20 cellular contexts compared by ENCODE assay signal in genomic region chr6:107972413-107973096, GRCh38. TPM values are rescaled to one million over a fixed set of nuclear protein-coding genes. Genes with fewer than 3 reads are reported as not detected.
DNase-seq lines count a peak whose midpoint lies in the region; ATAC-seq, FAIRE-seq and TF ChIP-seq lines count a peak whose summit lies in the region.
"Had no signal": no experiment of that assay in that cellular context is flagged by ENCODE, and none has a peak within 500 bp of the region (broad histone marks: within the 10 kb centered on the region; RNA-seq: fewer than 3 reads in every experiment).

No MANE protein-coding gene starts in this region.

- H4K8ac ChIP-seq in mesendoderm (ENCODE audit: low read depth, low read length) (no peak overlapping the region), neuronal stem cell (ENCODE audit: low read depth, low read length) (no peak overlapping the region)

- H3K9me3 ChIP-seq in HepG2 (ENCODE audit: low read length) (no peaks in the 10 kb centered on the region), right lobe of liver (no peaks in the 10 kb centered on the region), K562 (replicated peaks; ENCODE audit: control insufficient read depth, insufficient read depth, low read depth, low read length) (no peaks in the 10 kb centered on the region), neuronal stem cell (replicated peaks in 1 of 2; ENCODE audit: control insufficient read depth in 2 of 2, insufficient read depth in 1 of 2, low read depth in 1 of 2, low read length in 2 of 2) (no peaks in the 10 kb centered on the region), transverse colon (no peaks in the 10 kb centered on the region)
- H3K9me3 ChIP-seq: Caco-2 had no signal

- 32% methylated on average over 8 of the region's 8 CpGs for WGBS in HepG2 (ENCODE audit: low lambda C conversion rate)
- WGBS in right lobe of liver (ENCODE audit: insufficient coverage, low coverage, low lambda C conversion rate, missing lambda C conversion rate), result 69% methylated on average over 8 of the region's 8 CpGs
- WGBS in K562 (ENCODE audit: insufficient coverage, low coverage, missing lambda C conversion rate), result 38% methylated on average over 8 of the region's 8 CpGs
- WGBS in mesendoderm (ENCODE audit: extremely low coverage, insufficient coverage, low lambda C conversion rate), result no CpG with 5 or more reads among the region's 8 CpGs
- WGBS in neuronal stem cell (ENCODE audit: extremely low coverage in 2 of 2, insufficient read length in 2 of 2, insufficient replicate concordance in 1 of 2), 2 donors, result no CpG with 5 or more reads among the region's 8 CpGs
- WGBS in transverse colon (ENCODE audit: low coverage in 1 of 2), 2 donors, result 68 to 78% methylated on average over 8 of the region's 8 CpGs

- intact Hi-C loops in HepG2 (cut with micrococcal nuclease; ENCODE audit: unreplicated experiment) (loop anchor here (10.0 kb wide), 2 partner anchors 522 to 552 kb away; no protein-coding TSS in a partner anchor), right lobe of liver (cut with DNase I) (loop anchor here (10.0 kb wide), 2 partner anchors 82 to 552 kb away; no protein-coding TSS in a partner anchor), K562 (cut with micrococcal nuclease) (no loop called here), transverse colon (cut with DNase I; ENCODE audit: low total_unique reads) (no loop called here)

- no peak overlapping the region for H4K91ac ChIP-seq in neuronal stem cell (ENCODE audit: low read depth, low read length, poor library complexity)

- H3K9me1 ChIP-seq in K562 (ENCODE audit: control insufficient read depth, insufficient read depth, low read length), result no peaks in the 10 kb centered on the region

- H2AFZ ChIP-seq in HepG2 (ENCODE audit: low read length), result no peak overlapping the region
- H2AFZ ChIP-seq in K562 (ENCODE audit: low read depth, low read length), result no peak overlapping the region
- no peak overlapping the region for H2AFZ ChIP-seq in neuronal stem cell (ENCODE audit: low read length)

- H3K79me2 ChIP-seq in HepG2 (ENCODE audit: insufficient read depth, low read length) (no peaks in the 10 kb centered on the region), K562 (ENCODE audit: control insufficient read depth, insufficient read depth, low read length) (no peaks in the 10 kb centered on the region), mesendoderm (ENCODE audit: control insufficient read depth, insufficient read depth, low read length) (no peaks in the 10 kb centered on the region)

- no peak overlapping the region for H3K14ac ChIP-seq in neuronal stem cell (ENCODE audit: low read length)

- H3K79me1 ChIP-seq in mesendoderm (ENCODE audit: low read length) (no peaks in the 10 kb centered on the region), neuronal stem cell (ENCODE audit: low read depth, low read length) (no peaks in the 10 kb centered on the region)

- no peak overlapping the region for H3K56ac ChIP-seq in mesendoderm (ENCODE audit: low read length)

- H3K36me3 ChIP-seq in HepG2 (replicated peaks in 1 of 2; ENCODE audit: control insufficient read depth in 1 of 2, insufficient read depth in 2 of 2, low read length in 2 of 2), result no peaks in the 10 kb centered on the region
- no peaks in the 10 kb centered on the region for H3K36me3 ChIP-seq in right lobe of liver
- H3K36me3 ChIP-seq in K562 (ENCODE audit: control insufficient read depth, insufficient read depth, low read length), result no peaks in the 10 kb centered on the region
- H3K36me3 ChIP-seq in mesendoderm (ENCODE audit: control insufficient read depth, insufficient read depth, low read length), result no peaks in the 10 kb centered on the region
- no peaks in the 10 kb centered on the region for H3K36me3 ChIP-seq in neuronal stem cell (replicated peaks in 1 of 2; ENCODE audit: control insufficient read depth in 2 of 2, insufficient read depth in 2 of 2, low read length in 2 of 2)
- no peaks in the 10 kb centered on the region for H3K36me3 ChIP-seq in transverse colon

- peak; percentile 65 for DNase-seq in HepG2 (ENCODE audit: low spot score)
- no peak for DNase-seq in right lobe of liver
- DNase-seq in K562 (ENCODE audit: extremely low read depth in 1 of 4, low spot score in 3 of 4), result no peak
- DNase-seq in mesendoderm, result peak; percentile 85
- no peak for DNase-seq in neuronal stem cell (ENCODE audit: low spot score)
- DNase-seq in transverse colon, result no peak
- no peak for DNase-seq in C1 segment of cervical spinal cord (lab: John Stamatoyannopoulos, UW)
- DNase-seq in HEK293T (ENCODE audit: extremely low spot score), result no peak
- DNase-seq: Caco-2, DMS53, Karpas-422, MM.1S, NCI-H1105 treated with DMSO at 0.1 percent for 48 hours, NCI-H187 treated with DMSO at 0.1 percent for 48 hours, NCI-H446 treated with DMSO at 0.1 percent for 48 hours, NCI-H748 treated with DMSO at 0.1 percent for 48 hours, Right ventricle myocardium superior had no signal

- BruUV-seq in HepG2 (replicated peaks; lab: Mats Ljungman, UMichigan) (no TSS peak), K562 (replicated peaks; lab: Mats Ljungman, UMichigan) (no TSS peak)

- POLR2A ChIA-PET in HepG2 (lab: Yijun Ruan, JAX), result no interaction called here
- POLR2A ChIA-PET in K562 (lab: Yijun Ruan, JAX), result no interaction called here
- POLR2A ChIA-PET in HEK293T (lab: Yijun Ruan, JAX), result interaction anchor here (1.5 kb wide), 1 partner anchor 15 kb away, joined by 9 read pairs; the partner anchor contains the start of gene SEC63

- in situ Hi-C loops in HepG2 (cut with HindIII; ENCODE audit: extremely low pct_ligation_motif_present, low pct_unique_long_range_greater_than_20kb), result no loop called here
- in situ Hi-C loops in K562 (cut with MboI), result no loop called here
- in situ Hi-C loops in transverse colon (cut with MboI; ENCODE audit: low pct_ligation_motif_present in 1 of 4, low pct_unique_long_range_greater_than_20kb in 1 of 4, low sequenced_read_pairs in 3 of 4), result loop anchor here in 1 of 4 donors (25.0 kb wide), 1 partner anchor 1115 kb away; the partner anchor contains the start of genes CEP57L1 and SESN1

- H3K9ac ChIP-seq in HepG2 (ENCODE audit: insufficient read depth, low read depth, low read length) (no peak overlapping the region), K562 (ENCODE audit: insufficient read depth in 1 of 2, low read depth in 2 of 2, low read length in 2 of 2) (no peak overlapping the region), mesendoderm (ENCODE audit: low read length) (no peak overlapping the region), neuronal stem cell (ENCODE audit: low read depth, low read length, poor library complexity) (no peak overlapping the region)

- no peak overlapping the region for H3K23ac ChIP-seq in mesendoderm (ENCODE audit: low read length)
- no peak overlapping the region for H3K23ac ChIP-seq in neuronal stem cell (ENCODE audit: low read depth, low read length, poor library complexity)

- TF ChIP-seq CTCF in HepG2 (CRISPR knock-in tag; IDR thresholded peaks at IDR 0.05), result no peak
- TF ChIP-seq CTCF in right lobe of liver (IDR thresholded peaks at IDR 0.05), result no peak
- TF ChIP-seq CTCF in K562 (IDR thresholded peaks at IDR 0.05 in 2 of 3, conservative IDR thresholded peaks at IDR 0.05 in 1 of 3; ENCODE audit: insufficient read depth in 2 of 3, low read depth in 1 of 3, low read length in 3 of 3), result no peak
- TF ChIP-seq CTCF in transverse colon (IDR thresholded peaks at IDR 0.05), result no peak

- H3K4me3 ChIP-seq in HepG2 (replicated peaks in 1 of 3; ENCODE audit: insufficient read depth in 1 of 3, low read depth in 2 of 3, low read length in 3 of 3), result peak overlapping the region in 1 of 3 experiments; percentile 15; a peak in 1 of 6 replicates
- H3K4me3 ChIP-seq in right lobe of liver, result no peak overlapping the region
- no peak overlapping the region for H3K4me3 ChIP-seq in K562
- H3K4me3 ChIP-seq in mesendoderm (ENCODE audit: low read length), result no peak overlapping the region
- no peak overlapping the region for H3K4me3 ChIP-seq in neuronal stem cell (ENCODE audit: low read length in 2 of 2)
- no peak overlapping the region for H3K4me3 ChIP-seq in transverse colon
- H3K4me3 ChIP-seq: GM12878 had no signal

- TF ChIP-seq EP300 in HepG2 (IDR thresholded peaks at IDR 0.05; ENCODE audit: low read depth in 2 of 2, low read length in 2 of 2), result no peak
- no peak for TF ChIP-seq EP300 in HepG2 (CRISPR knock-in tag; IDR thresholded peaks at IDR 0.05; ENCODE audit: borderline replicate concordance)
- no peak for TF ChIP-seq EP300 in K562 (IDR thresholded peaks at IDR 0.05; ENCODE audit: low read length)
- no peak for TF ChIP-seq EP300 in transverse colon (IDR thresholded peaks at IDR 0.05; ENCODE audit: low read depth)

- TF ChIP-seq POLR2A in HepG2 (IDR thresholded peaks at IDR 0.05; ENCODE audit: insufficient read depth in 1 of 2, low read depth in 2 of 2, low read length in 2 of 2) (no peak), right lobe of liver (IDR thresholded peaks at IDR 0.05) (no peak), K562 (conservative IDR thresholded peaks at IDR 0.05) (no peak), transverse colon (IDR thresholded peaks at IDR 0.05) (no peak)

- ATAC-seq in HepG2 (peak; percentile 74), right lobe of liver (no peak), K562 (peak; percentile 34; the same call in 2 of the 3 replicates)
- ATAC-seq: GM12878, Panc1 had no signal

- H3K4ac ChIP-seq in mesendoderm (ENCODE audit: low read depth, low read length) (no peak overlapping the region), neuronal stem cell (ENCODE audit: low read length) (no peak overlapping the region)

- H2BK15ac ChIP-seq in mesendoderm (replicated peaks; ENCODE audit: low read depth) (no peak overlapping the region), neuronal stem cell (ENCODE audit: low read length) (no peak overlapping the region)

- H2BK12ac ChIP-seq in neuronal stem cell (ENCODE audit: low read length), result no peak overlapping the region

- H4K20me1 ChIP-seq in HepG2 (ENCODE audit: insufficient read depth, low read length) (no peaks in the 10 kb centered on the region), K562 (replicated peaks; ENCODE audit: control insufficient read depth, insufficient read depth, low read length) (no peaks in the 10 kb centered on the region)

- no peak overlapping the region for H2BK5ac ChIP-seq in mesendoderm (ENCODE audit: low read length)
- no peak overlapping the region for H2BK5ac ChIP-seq in neuronal stem cell (ENCODE audit: low read length)

- H2BK120ac ChIP-seq in mesendoderm (ENCODE audit: low read depth, low read length), result no peak overlapping the region
- H2BK120ac ChIP-seq in neuronal stem cell (ENCODE audit: low read depth, low read length), result no peak overlapping the region

- H2AK5ac ChIP-seq in mesendoderm (ENCODE audit: low read length), result no peak overlapping the region
- H2AK5ac ChIP-seq in neuronal stem cell (ENCODE audit: low read depth, low read length), result no peak overlapping the region

- peak overlapping the region; percentile 66 for H3K4me2 ChIP-seq in HepG2 (ENCODE audit: low read depth, low read length)
- no peak overlapping the region for H3K4me2 ChIP-seq in K562 (ENCODE audit: insufficient read depth, low read length)
- no peak overlapping the region for H3K4me2 ChIP-seq in mesendoderm (ENCODE audit: low read length)
- H3K4me2 ChIP-seq in neuronal stem cell (ENCODE audit: insufficient read depth, low read length, poor library complexity, severe bottlenecking), result no peak overlapping the region

- peaks cover 59% of the 10 kb centered on the region for H3K4me1 ChIP-seq in HepG2 (ENCODE audit: insufficient read depth, low read length)
- H3K4me1 ChIP-seq in right lobe of liver, result peaks cover 0 to 6% (median 0%) of the 10 kb centered on the region in 4 donors
- H3K4me1 ChIP-seq in K562 (replicated peaks in 1 of 2; ENCODE audit: control insufficient read depth in 2 of 2, insufficient read depth in 2 of 2, low read length in 2 of 2), result no peaks in the 10 kb centered on the region
- no peaks in the 10 kb centered on the region for H3K4me1 ChIP-seq in mesendoderm (ENCODE audit: control insufficient read depth, low read depth, low read length)
- peaks cover 0 to 3% of the 10 kb centered on the region in 2 donors for H3K4me1 ChIP-seq in neuronal stem cell (ENCODE audit: control insufficient read depth in 2 of 2, insufficient read depth in 1 of 2, low read depth in 1 of 2, low read length in 2 of 2)
- no peaks in the 10 kb centered on the region for H3K4me1 ChIP-seq in transverse colon

- H3K27ac ChIP-seq in HepG2 (ENCODE audit: extremely low read length, insufficient read depth, low read length) (no peak overlapping the region), right lobe of liver (no peak overlapping the region), K562 (ENCODE audit: extremely low read depth, low read depth, low read length) (no peak overlapping the region), mesendoderm (ENCODE audit: low read depth, low read length) (no peak overlapping the region), neuronal stem cell (replicated peaks; ENCODE audit: low read length) (no peak overlapping the region), transverse colon (no peak overlapping the region)
- H3K27ac ChIP-seq: C4-2B had no signal

- TF ChIP-seq RAD21 in HepG2 (CRISPR knock-in tag; IDR thresholded peaks at IDR 0.05) (no peak), K562 (CRISPR knock-in tag; conservative IDR thresholded peaks at IDR 0.05 in 1 of 2, IDR thresholded peaks at IDR 0.05 in 1 of 2) (no peak)

- peak; percentile 74 for FAIRE-seq in HepG2 (lab: Jason Lieb, UNC)
- FAIRE-seq in K562 (lab: Jason Lieb, UNC), result no peak
- FAIRE-seq: GM12878 had no signal

- H3K27me3 ChIP-seq in HepG2 (ENCODE audit: control insufficient read depth in 1 of 2, insufficient read depth in 2 of 2, low read length in 2 of 2), result no peaks in the 10 kb centered on the region
- no peaks in the 10 kb centered on the region for H3K27me3 ChIP-seq in right lobe of liver
- no peaks in the 10 kb centered on the region for H3K27me3 ChIP-seq in K562 (ENCODE audit: control insufficient read depth in 2 of 2, insufficient read depth in 2 of 2, low read length in 2 of 2)
- H3K27me3 ChIP-seq in mesendoderm (ENCODE audit: insufficient read depth, low read length, poor library complexity), result no peaks in the 10 kb centered on the region
- H3K27me3 ChIP-seq in neuronal stem cell (ENCODE audit: control insufficient read depth in 3 of 3, insufficient read depth in 3 of 3, low read depth in 1 of 3, low read length in 3 of 3), result peaks cover 0 to 18% (median 0%) of the 10 kb centered on the region in 3 experiments
- no peaks in the 10 kb centered on the region for H3K27me3 ChIP-seq in transverse colon

- CTCF ChIA-PET in HepG2 (lab: Yijun Ruan, JAX; ENCODE audit: low intra/inter-chr PET ratio, low total read pairs), result no interaction called here
- CTCF ChIA-PET in K562 (lab: Yijun Ruan, JAX; ENCODE audit: low intra/inter-chr PET ratio), result no interaction called here
- CTCF ChIA-PET in HEK293T (lab: Yijun Ruan, JAX), result interaction anchor here (0.6 kb wide), 2 partner anchors 68 to 105 kb away, joined by 3 read pairs; no protein-coding TSS in a partner anchor

- H4K5ac ChIP-seq in mesendoderm (ENCODE audit: low read length), result no peak overlapping the region

- H3K18ac ChIP-seq in mesendoderm (ENCODE audit: low read length), result no peak overlapping the region
- no peak overlapping the region for H3K18ac ChIP-seq in neuronal stem cell (ENCODE audit: low read length)

RNA-seq across cellular contexts. Expression of gene SEC63, which starts 14.5 kb away (rescaled TPM):
- total RNA-seq in HepG2 (2016; rRNA removed; fragmentation: Illumina TruSeq; extraction: Trizol), result 17.5 and 20.2 TPM in 2 replicates
- 21.6 and 28.5 TPM in 2 replicates for total RNA-seq in HepG2 (2016; cell fraction: cytosol; rRNA removed; fragmentation: Illumina TruSeq; extraction: Trizol; ENCODE audit: low read depth)
- 15.0 and 16.4 TPM in 2 replicates for total RNA-seq in HepG2 (2016; cell fraction: insoluble cytoplasmic fraction; rRNA removed; fragmentation: Illumina TruSeq; extraction: Trizol)
- 14.9 and 15.0 TPM in 2 replicates for total RNA-seq in HepG2 (2016; cell fraction: membrane; rRNA removed; fragmentation: Illumina TruSeq; extraction: Trizol)
- 66.1 and 77.7 TPM in 2 replicates for total RNA-seq in HepG2 (2016; cell fraction: nucleus; rRNA removed; fragmentation: Illumina TruSeq; extraction: Trizol)
- 29.6 and 45.9 TPM in 2 replicates for polyA plus RNA-seq in HepG2 (2011; rRNA removed)
- 8.5 and 13.3 TPM in 2 replicates for polyA plus RNA-seq in HepG2 (2011; cell fraction: cytosol; rRNA removed)
- 15.1 and 18.7 TPM in 2 replicates for polyA plus RNA-seq in HepG2 (2011; cell fraction: nucleus; rRNA removed)
- 54.3 and 117 TPM in 2 replicates for polyA plus RNA-seq in HepG2 (2012)
- 11.1 and 13.0 TPM in 2 replicates for polyA plus RNA-seq in HepG2 (2016; cell fraction: cytosol; fragmentation: Illumina TruSeq; extraction: Trizol; ENCODE audit: low read depth)
- 56.3 and 56.5 TPM in 2 replicates for polyA plus RNA-seq in HepG2 (2016; cell fraction: insoluble cytoplasmic fraction; fragmentation: Illumina TruSeq; extraction: Trizol; ENCODE audit: low read depth)
- 18.9 and 20.3 TPM in 2 replicates for polyA plus RNA-seq in HepG2 (2016; cell fraction: membrane; fragmentation: Illumina TruSeq; extraction: Trizol; ENCODE audit: low read depth)
- polyA plus RNA-seq in HepG2 (2016; cell fraction: nucleus; fragmentation: Illumina TruSeq; extraction: Trizol; ENCODE audit: insufficient read depth, low read depth), result 161 and 164 TPM in 2 replicates
- polyA minus RNA-seq in HepG2 (2011; rRNA and poly(A)+ RNA removed; ENCODE audit: low replicate concordance), result 13.4 and 20.4 TPM in 2 replicates
- 16.7 and 26.4 TPM in 2 replicates for polyA minus RNA-seq in HepG2 (2011; cell fraction: cytosol; rRNA and poly(A)+ RNA removed)
- 82.8 and 89.0 TPM in 2 replicates for polyA minus RNA-seq in HepG2 (2011; cell fraction: nucleus; rRNA and poly(A)+ RNA removed)
- 10 to 100 TPM; 22.7 to 81.9 (median 66.8) TPM for total RNA-seq in right lobe of liver
- 68.6 and 248 TPM in 2 replicates for total RNA-seq in K562 (2011; cell fraction: chromatin; rRNA removed; ENCODE audit: low replicate concordance)
- 23.7 and 34.5 TPM in 2 replicates for total RNA-seq in K562 (2011; cell fraction: nucleolus; rRNA removed)
- 68.9 and 98.9 TPM in 2 replicates for total RNA-seq in K562 (2011; cell fraction: nucleoplasm; rRNA removed)
- 11.5 and 13.8 TPM in 2 replicates for total RNA-seq in K562 (2014; rRNA removed)
- total RNA-seq in K562 (2014; rRNA removed; fragmentation: Illumina TruSeq; extraction: Trizol), result 28.4 and 33.2 TPM in 2 replicates
- 18.9 and 22.9 TPM in 2 replicates for total RNA-seq in K562 (2015; rRNA removed; fragmentation: Illumina TruSeq; extraction: Trizol)
- 71.8 and 74.6 TPM in 2 replicates for total RNA-seq in K562 (2021)
- polyA plus RNA-seq in K562 (2011; rRNA removed), result 47.1 and 61.6 TPM in 2 replicates
- 8.2 and 11.3 TPM in 2 replicates for polyA plus RNA-seq in K562 (2011; cell fraction: cytosol; rRNA removed)
- 11.2 and 18.3 TPM in 2 replicates for polyA plus RNA-seq in K562 (2011; cell fraction: nucleus; rRNA removed)
- 48.5 and 52.1 TPM in 2 replicates for polyA plus RNA-seq in K562 (2012)
- 37.3 and 44.0 TPM in 2 replicates for polyA plus RNA-seq in K562 (2014; fragmentation: Illumina TruSeq; extraction: Trizol)
- 10 to 100 TPM; 21.2 to 25.7 TPM for polyA plus RNA-seq in K562 (2014; fragmentation: Nextera tagmentation; extraction: Ambion mirVana)
- polyA plus RNA-seq in K562 (2014; rRNA removed), result 30.0 and 32.2 TPM in 2 replicates
- polyA minus RNA-seq in K562 (2011; rRNA and poly(A)+ RNA removed), result 41.3 and 59.5 TPM in 2 replicates
- polyA minus RNA-seq in K562 (2011; cell fraction: cytosol; rRNA and poly(A)+ RNA removed), result 9.4 and 19.6 TPM in 2 replicates
- 27.1 and 43.0 TPM in 2 replicates for polyA minus RNA-seq in K562 (2011; cell fraction: nucleus; rRNA and poly(A)+ RNA removed)
- 58.7 TPM for polyA plus RNA-seq in mesendoderm (2013, experiment 1 of 2)
- polyA plus RNA-seq in mesendoderm (2013, experiment 2 of 2), result 59.4 TPM
- polyA plus RNA-seq in neuronal stem cell (2013, experiment 1 of 2), result 42.3 TPM
- polyA plus RNA-seq in neuronal stem cell (2013, experiment 2 of 2), result 45.5 TPM
- 10 to 100 TPM; 24.6 to 50.3 (median 28.5) TPM for total RNA-seq in transverse colon

Comparison
In these comparisons a context has a peak if more than half of its experiments do, and no peak if none do; other contexts are left out.
1. ATAC-seq: peak in HepG2 (single experiment) and K562 (single experiment); none in right lobe of liver (0 of 4).
2. DNase-seq: peak in HepG2 (single experiment) and mesendoderm (single experiment); none in right lobe of liver (0 of 3), K562 (0 of 4), neuronal stem cell (single experiment), transverse colon (single experiment), C1 segment of cervical spinal cord (0 of 14) and HEK293T (single experiment).
3. intact Hi-C loops: an anchor here in HepG2 (10.0 kb wide) and right lobe of liver (10.0 kb wide); none called in K562 and transverse colon.
4. Of the 241 proteins assayed by ChIP-seq in both HepG2 and K562: peak only in HepG2: FOXA3 and HDAC1; only in K562: none; in both: RFX1; in neither: 234; mixed calls (peak in some experiments, not most) for 4.